In the genomic region with DNA sequence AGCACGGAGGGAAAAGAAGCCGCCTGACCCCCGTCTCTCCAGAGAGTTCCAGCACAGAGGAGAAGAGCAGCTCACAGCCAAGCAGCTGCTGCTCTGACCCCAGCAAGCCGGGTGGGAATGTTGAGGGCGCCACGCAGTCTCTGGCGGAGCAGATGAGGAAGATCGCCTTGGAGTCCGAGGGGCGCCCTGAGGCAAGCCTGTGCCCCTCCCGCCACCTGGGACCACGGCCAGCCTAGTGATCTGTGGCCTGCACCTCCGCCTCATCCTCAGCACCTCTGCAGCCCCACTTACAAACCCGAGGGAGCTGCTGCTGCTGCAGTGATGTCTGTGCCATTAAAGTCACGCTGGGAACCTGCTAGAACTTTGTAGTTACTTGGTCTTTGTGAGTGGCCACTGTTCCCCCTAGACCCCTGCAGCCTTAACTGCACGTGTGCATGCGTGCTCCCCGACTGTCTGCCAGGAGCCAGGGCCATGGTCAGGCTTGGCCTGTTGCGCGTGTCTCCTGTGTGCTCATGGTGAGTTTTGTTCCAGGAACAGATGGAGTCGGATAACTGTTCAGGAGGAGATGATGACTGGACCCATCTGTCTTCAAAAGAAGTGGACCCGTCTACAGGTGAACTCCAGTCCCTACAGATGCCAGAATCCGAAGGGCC, we compare ENCODE assay signal across 21 cellular contexts. TPM values are rescaled to one million over a fixed set of nuclear protein-coding genes. Genes with fewer than 3 reads are reported as not detected.
DNase-seq lines count a peak whose midpoint lies in the region; ATAC-seq, FAIRE-seq and TF ChIP-seq lines count a peak whose summit lies in the region.
"Had no signal": no experiment of that assay in that cellular context is flagged by ENCODE, and none has a peak within 500 bp of the region (broad histone marks: within the 10 kb centered on the region; RNA-seq: fewer than 3 reads in every experiment).

No MANE protein-coding gene starts in this region.

- peaks cover 4% of the 10 kb centered on the region; the same call in 1 of the 2 replicates for H4K20me1 ChIP-seq in K562 (replicated peaks; ENCODE audit: control insufficient read depth, insufficient read depth, low read length)

- H2AFZ ChIP-seq in K562 (ENCODE audit: low read depth, low read length) (no peak overlapping the region), mesenchymal stem cell (ENCODE audit: low read depth, low read length) (no peak overlapping the region)

- H2BK12ac ChIP-seq in mesenchymal stem cell (ENCODE audit: low read length in 2 of 2) = no peak overlapping the region

- no peak overlapping the region for H3K27ac ChIP-seq in CD4-positive, alpha-beta T cell (ENCODE audit: low read depth, low read length)
- H3K27ac ChIP-seq in K562 (ENCODE audit: extremely low read depth, low read depth, low read length) = no peak overlapping the region
- H3K27ac ChIP-seq in mesenchymal stem cell (ENCODE audit: low read length, poor library complexity, severe bottlenecking) = peak overlapping the region; percentile 44
- H3K27ac ChIP-seq in mesendoderm (ENCODE audit: low read depth, low read length) = no peak overlapping the region
- H3K27ac ChIP-seq: prostate gland, thyroid gland had no signal

- no peaks in the 10 kb centered on the region for H3K9me3 Mint-ChIP-seq in CD4-positive, alpha-beta T cell
- H3K9me3 Mint-ChIP-seq in Calu3 (ENCODE audit: low read depth, unreplicated experiment) = no peaks in the 10 kb centered on the region
- H3K9me3 Mint-ChIP-seq: T-helper 1 cell treated with Interleukin-12 subunit alpha and Interleukin-12 subunit beta and Interleukin-4 antibody, amounts not matched to agents 30 μg/mL and 1 μg/mL, for 36 hours had no signal

- H3K27me3 ChIP-seq in CD4-positive, alpha-beta T cell (ENCODE audit: control insufficient read depth, insufficient read depth, low read length) = no peaks in the 10 kb centered on the region
- no peaks in the 10 kb centered on the region for H3K27me3 ChIP-seq in K562 (ENCODE audit: control insufficient read depth in 2 of 2, insufficient read depth in 2 of 2, low read length in 2 of 2)
- H3K27me3 ChIP-seq in mesenchymal stem cell (ENCODE audit: control insufficient read depth in 1 of 2, insufficient read depth in 1 of 2, low read length in 2 of 2) = no peaks in the 10 kb centered on the region
- H3K27me3 ChIP-seq in mesendoderm (ENCODE audit: insufficient read depth, low read length, poor library complexity) = no peaks in the 10 kb centered on the region
- H3K27me3 ChIP-seq: dorsolateral prefrontal cortex, thyroid gland had no signal

- TF ChIP-seq POLR2A in K562 (conservative IDR thresholded peaks at IDR 0.05) = no peak

- H3K9ac ChIP-seq in K562 (ENCODE audit: insufficient read depth in 1 of 2, low read depth in 2 of 2, low read length in 2 of 2) (no peak overlapping the region), mesenchymal stem cell (ENCODE audit: low read length) (peak overlapping the region; percentile 48), mesendoderm (ENCODE audit: low read length) (no peak overlapping the region)

- POLR2A ChIA-PET in CD4-positive, alpha-beta T cell (lab: Charles Lee) = no interaction called here
- POLR2A ChIA-PET in K562 (lab: Yijun Ruan, JAX) = interaction anchor here (0.8 to 3.3 kb wide), 5 partner anchors 11 to 70 kb away, joined by 3 to 15 read pairs (median 4); partner anchors contain the start of gene SQSTM1

- TF ChIP-seq EP300 in K562 (IDR thresholded peaks at IDR 0.05; ENCODE audit: low read length) = no peak

- H3K14ac ChIP-seq in mesenchymal stem cell (ENCODE audit: low read length in 2 of 2) = no peak overlapping the region

- H3K4me2 ChIP-seq in K562 (ENCODE audit: insufficient read depth, low read length) (no peak overlapping the region), mesenchymal stem cell (ENCODE audit: low read length, poor library complexity, severe bottlenecking) (no peak overlapping the region), mesendoderm (ENCODE audit: low read length) (no peak overlapping the region)
- H3K4me2 ChIP-seq: smooth muscle cell had no signal

- no peak overlapping the region for H4K5ac ChIP-seq in mesendoderm (ENCODE audit: low read length)

- H3K4me3 Mint-ChIP-seq in CD4-positive, alpha-beta T cell = no peak overlapping the region
- peak overlapping the region; percentile 43 for H3K4me3 Mint-ChIP-seq in Calu3 (ENCODE audit: low read depth, unreplicated experiment)
- H3K4me3 Mint-ChIP-seq: T-helper 1 cell treated with Interleukin-12 subunit alpha and Interleukin-12 subunit beta and Interleukin-4 antibody, amounts not matched to agents 30 μg/mL and 1 μg/mL, for 36 hours; WTC11 had no signal

- no peak overlapping the region for H3K4ac ChIP-seq in mesenchymal stem cell (ENCODE audit: low read depth in 1 of 2, low read length in 2 of 2)
- H3K4ac ChIP-seq in mesendoderm (ENCODE audit: low read depth, low read length) = no peak overlapping the region

- H3K56ac ChIP-seq in mesendoderm (ENCODE audit: low read length) = no peak overlapping the region

- H4K91ac ChIP-seq in mesenchymal stem cell (ENCODE audit: low read length) = no peak overlapping the region

- CTCF ChIA-PET in CD4-positive, alpha-beta T cell (lab: Charles Lee) = interaction anchor here (1.7 kb wide), 1 partner anchor 31 kb away, joined by 5 read pairs; no protein-coding TSS in a partner anchor
- CTCF ChIA-PET in Calu3 (lab: Charles Lee) = interaction anchor here (0.7 to 1.2 kb wide), 2 partner anchors 11 to 69 kb away, joined by 3 read pairs; no protein-coding TSS in a partner anchor
- CTCF ChIA-PET in K562 (lab: Yijun Ruan, JAX; ENCODE audit: low intra/inter-chr PET ratio) = no interaction called here

- H3K36me3 ChIP-seq in K562 (ENCODE audit: control insufficient read depth, insufficient read depth, low read length) (peaks cover 81% of the 10 kb centered on the region), mesenchymal stem cell (ENCODE audit: control insufficient read depth in 1 of 2, insufficient read depth in 2 of 2, low read depth in 1 of 2, low read length in 2 of 2) (peaks cover 74 to 89% of the 10 kb centered on the region in 2 experiments), mesendoderm (ENCODE audit: control insufficient read depth, insufficient read depth, low read length) (peaks cover 22% of the 10 kb centered on the region)

- BruUV-seq in Calu3 (replicated peaks; lab: Mats Ljungman, UMichigan) (no TSS peak), K562 (replicated peaks; lab: Mats Ljungman, UMichigan) (no TSS peak)

- H3K4me3 ChIP-seq in K562 (no peak overlapping the region), mesenchymal stem cell (ENCODE audit: insufficient read depth in 1 of 2, low read depth in 1 of 2, low read length in 2 of 2) (peak overlapping the region in 1 of 2 experiments; percentile 10), mesendoderm (ENCODE audit: low read length) (no peak overlapping the region)
- H3K4me3 ChIP-seq: dorsolateral prefrontal cortex, prostate gland, smooth muscle cell, thyroid gland had no signal

- no peak for TF ChIP-seq RAD21 in K562 (CRISPR knock-in tag; conservative IDR thresholded peaks at IDR 0.05 in 1 of 2, IDR thresholded peaks at IDR 0.05 in 1 of 2)

- no peak for ATAC-seq in CD4-positive, alpha-beta T cell (ENCODE audit: poor library complexity)
- no peak for ATAC-seq in K562
- no peak for ATAC-seq in GM21619 (IDR thresholded peaks at IDR 0.05; ENCODE audit: unreplicated experiment)
- ATAC-seq in HG02642 (IDR thresholded peaks at IDR 0.05; ENCODE audit: poor library complexity, unreplicated experiment) = no peak
- ATAC-seq: WTC11 had no signal

- 98% methylated on average over 20 of the region's 23 CpGs for WGBS in K562 (ENCODE audit: insufficient coverage, low coverage, missing lambda C conversion rate)
- WGBS in mesenchymal stem cell = 95% methylated on average over 23 of the region's 23 CpGs
- no CpG with 5 or more reads among the region's 23 CpGs for WGBS in mesendoderm (ENCODE audit: extremely low coverage, insufficient coverage, low lambda C conversion rate)

- H3K9me1 ChIP-seq in K562 (ENCODE audit: control insufficient read depth, insufficient read depth, low read length) = no peaks in the 10 kb centered on the region

- no peak for TF ChIP-seq CTCF in CD4-positive, alpha-beta T cell (IDR thresholded peaks at IDR 0.05)
- TF ChIP-seq CTCF in Calu3 (IDR thresholded peaks at IDR 0.05; ENCODE audit: unreplicated experiment) (no peak), K562 (IDR thresholded peaks at IDR 0.05 in 2 of 3, conservative IDR thresholded peaks at IDR 0.05 in 1 of 3; ENCODE audit: insufficient read depth in 2 of 3, low read depth in 1 of 3, low read length in 3 of 3) (no peak)

- no peaks in the 10 kb centered on the region; the same call in 2 of the 3 replicates for H3K79me2 ChIP-seq in K562 (ENCODE audit: control insufficient read depth, insufficient read depth, low read length)
- H3K79me2 ChIP-seq in mesendoderm (ENCODE audit: control insufficient read depth, insufficient read depth, low read length) = no peaks in the 10 kb centered on the region

- H4K8ac ChIP-seq in mesenchymal stem cell (ENCODE audit: low read length) = no peak overlapping the region
- no peak overlapping the region for H4K8ac ChIP-seq in mesendoderm (ENCODE audit: low read depth, low read length)

- H2BK15ac ChIP-seq in mesenchymal stem cell (ENCODE audit: low read depth, poor library complexity, severe bottlenecking) = no peak overlapping the region
- no peak overlapping the region for H2BK15ac ChIP-seq in mesendoderm (replicated peaks; ENCODE audit: low read depth)

- in situ Hi-C loops in K562 (cut with MboI) = no loop called here

- H3K18ac ChIP-seq in mesenchymal stem cell (ENCODE audit: low read depth in 1 of 2, low read length in 2 of 2) (no peak overlapping the region), mesendoderm (ENCODE audit: low read length) (no peak overlapping the region)

- peaks cover 19% of the 10 kb centered on the region for H3K4me1 Mint-ChIP-seq in CD4-positive, alpha-beta T cell (ENCODE audit: low read depth)
- H3K4me1 Mint-ChIP-seq in Calu3 (ENCODE audit: low read depth, unreplicated experiment) = peaks cover 63% of the 10 kb centered on the region

- no peak overlapping the region for H2BK120ac ChIP-seq in mesenchymal stem cell (ENCODE audit: low read depth, low read length)
- no peak overlapping the region for H2BK120ac ChIP-seq in mesendoderm (ENCODE audit: low read depth, low read length)

- H3K4me1 ChIP-seq in K562 (replicated peaks in 1 of 2; ENCODE audit: control insufficient read depth in 2 of 2, insufficient read depth in 2 of 2, low read length in 2 of 2) (peaks cover 0 to 19% of the 10 kb centered on the region in 2 experiments; a peak in 3 of 5 replicates), mesenchymal stem cell (ENCODE audit: control insufficient read depth, insufficient read depth, low read depth, low read length) (peaks cover 32% of the 10 kb centered on the region), mesendoderm (ENCODE audit: control insufficient read depth, low read depth, low read length) (no peaks in the 10 kb centered on the region)
- H3K4me1 ChIP-seq: prostate gland had no signal

- no peak overlapping the region for H2BK5ac ChIP-seq in mesenchymal stem cell (ENCODE audit: low read depth, low read length, poor library complexity, severe bottlenecking)
- no peak overlapping the region for H2BK5ac ChIP-seq in mesendoderm (ENCODE audit: low read length)

- peaks cover 18% of the 10 kb centered on the region for H3K79me1 ChIP-seq in mesenchymal stem cell (replicated peaks; ENCODE audit: low read length, poor library complexity, severe bottlenecking)
- no peaks in the 10 kb centered on the region for H3K79me1 ChIP-seq in mesendoderm (ENCODE audit: low read length)

- H3K27me3 Mint-ChIP-seq in CD4-positive, alpha-beta T cell = no peaks in the 10 kb centered on the region
- H3K27me3 Mint-ChIP-seq in Calu3 (ENCODE audit: unreplicated experiment) = no peaks in the 10 kb centered on the region

- no peaks in the 10 kb centered on the region for H3K9me3 ChIP-seq in CD4-positive, alpha-beta T cell (ENCODE audit: control insufficient read depth, low read length)
- H3K9me3 ChIP-seq in K562 (replicated peaks; ENCODE audit: control insufficient read depth, insufficient read depth, low read depth, low read length) (no peaks in the 10 kb centered on the region), mesenchymal stem cell (ENCODE audit: control insufficient read depth, low read length) (no peaks in the 10 kb centered on the region)
- H3K9me3 ChIP-seq: prostate gland, thyroid gland had no signal

- peaks cover 89% of the 10 kb centered on the region for H3K36me3 Mint-ChIP-seq in CD4-positive, alpha-beta T cell (ENCODE audit: low read depth)
- peaks cover 96% of the 10 kb centered on the region for H3K36me3 Mint-ChIP-seq in Calu3 (ENCODE audit: insufficient read depth, unreplicated experiment)

- no peak for FAIRE-seq in K562 (lab: Jason Lieb, UNC)
- FAIRE-seq: frontal cortex had no signal

- H3K27ac Mint-ChIP-seq in CD4-positive, alpha-beta T cell = peak overlapping the region; percentile 42
- H3K27ac Mint-ChIP-seq in Calu3 (ENCODE audit: unreplicated experiment) = peak overlapping the region; percentile 60
- H3K27ac Mint-ChIP-seq: T-helper 1 cell treated with Interleukin-12 subunit alpha and Interleukin-12 subunit beta and Interleukin-4 antibody, amounts not matched to agents 30 μg/mL and 1 μg/mL, for 36 hours; WTC11 had no signal

- H3K23ac ChIP-seq in mesenchymal stem cell (ENCODE audit: low read length in 2 of 2) (no peak overlapping the region), mesendoderm (ENCODE audit: low read length) (no peak overlapping the region)

- intact Hi-C loops in CD4-positive, alpha-beta T cell (cut with DNase I, micrococcal nuclease) = no loop called here
- intact Hi-C loops in Calu3 (cut with micrococcal nuclease; ENCODE audit: unreplicated experiment) = no loop called here
- intact Hi-C loops in K562 (cut with micrococcal nuclease) = no loop called here

- DNase-seq in CD4-positive, alpha-beta T cell = no peak
- DNase-seq in Calu3 (no peak), K562 (ENCODE audit: extremely low read depth in 1 of 4, low spot score in 3 of 4) (no peak), mesenchymal stem cell (no peak), mesendoderm (no peak), NCI-H187 (lab: John Stamatoyannopoulos, UW) (no peak)
- DNase-seq: activated gamma-delta T cell treated with Interleukin-2 at 50 U/mL for 16 hours, AML-193, erythroblast, OCI-M1, thyroid gland had no signal

- H2AK5ac ChIP-seq in mesenchymal stem cell (ENCODE audit: low read length, severe bottlenecking) (no peak overlapping the region), mesendoderm (ENCODE audit: low read length) (no peak overlapping the region)

RNA-seq across cellular contexts. Expression of gene SQSTM1, which starts 12.5 kb away (rescaled TPM):
- 100 to 1,000 TPM; 260 to 267 TPM for total RNA-seq in CD4-positive, alpha-beta T cell
- total RNA-seq in Calu3 (2022) (1,023 and 1,145 TPM in 2 replicates), K562 (2014; rRNA removed) (148 and 236 TPM in 2 replicates), K562 (2014; rRNA removed; fragmentation: Illumina TruSeq; extraction: Trizol) (32.0 and 37.6 TPM in 2 replicates), K562 (2015; rRNA removed; fragmentation: Illumina TruSeq; extraction: Trizol) (107 and 109 TPM in 2 replicates), K562 (2021) (148 and 151 TPM in 2 replicates)
- total RNA-seq in K562 (2011; cell fraction: chromatin; rRNA removed; ENCODE audit: low replicate concordance) = 89.8 and 300 TPM in 2 replicates
- 389 and 414 TPM in 2 replicates for total RNA-seq in K562 (2011; cell fraction: nucleolus; rRNA removed)
- 172 and 183 TPM in 2 replicates for total RNA-seq in K562 (2011; cell fraction: nucleoplasm; rRNA removed)
- polyA plus RNA-seq in K562 (2011; rRNA removed) (44.8 and 45.2 TPM in 2 replicates), K562 (2014; fragmentation: Illumina TruSeq; extraction: Trizol) (75.0 and 79.8 TPM in 2 replicates), K562 (2014; fragmentation: Nextera tagmentation; extraction: Ambion mirVana) (1 to 10 TPM; 5.6 to 8.2 TPM), K562 (2014; rRNA removed) (64.0 and 70.7 TPM in 2 replicates)
- 47.2 and 77.9 TPM in 2 replicates for polyA plus RNA-seq in K562 (2011; cell fraction: cytosol; rRNA removed)
- 132 and 257 TPM in 2 replicates for polyA plus RNA-seq in K562 (2011; cell fraction: nucleus; rRNA removed)
- 159 and 567 TPM in 2 replicates for polyA plus RNA-seq in K562 (2012)
- 25.0 and 34.0 TPM in 2 replicates for polyA minus RNA-seq in K562 (2011; rRNA and poly(A)+ RNA removed)
- polyA minus RNA-seq in K562 (2011; cell fraction: cytosol; rRNA and poly(A)+ RNA removed) = 82.1 and 107 TPM in 2 replicates
- polyA minus RNA-seq in K562 (2011; cell fraction: nucleus; rRNA and poly(A)+ RNA removed) = 184 and 191 TPM in 2 replicates
- 544 TPM for polyA plus RNA-seq in mesenchymal stem cell (2013, experiment 1 of 2)
- polyA plus RNA-seq in mesenchymal stem cell (2013, experiment 2 of 2) = 553 TPM
- 52.0 TPM for polyA plus RNA-seq in mesendoderm (2013, experiment 1 of 2)
- polyA plus RNA-seq in mesendoderm (2013, experiment 2 of 2) = 62.0 TPM

RNA-seq across cellular contexts. Expression of gene MRNIP, which starts 25.4 kb away (rescaled TPM):
- total RNA-seq in CD4-positive, alpha-beta T cell = 10 to 100 TPM; 31.8 to 32.8 TPM
- total RNA-seq in Calu3 (2022) (41.5 and 47.1 TPM in 2 replicates), K562 (2014; rRNA removed) (16.8 and 22.7 TPM in 2 replicates), K562 (2014; rRNA removed; fragmentation: Illumina TruSeq; extraction: Trizol) (7.2 and 9.7 TPM in 2 replicates), K562 (2015; rRNA removed; fragmentation: Illumina TruSeq; extraction: Trizol) (10.4 and 12.2 TPM in 2 replicates), K562 (2021) (18.4 and 20.7 TPM in 2 replicates)
- total RNA-seq in K562 (2011; cell fraction: chromatin; rRNA removed; ENCODE audit: low replicate concordance) = 168 and 262 TPM in 2 replicates
- 113 and 114 TPM in 2 replicates for total RNA-seq in K562 (2011; cell fraction: nucleolus; rRNA removed)
- total RNA-seq in K562 (2011; cell fraction: nucleoplasm; rRNA removed) = 118 and 124 TPM in 2 replicates
- polyA plus RNA-seq in K562 (2011; rRNA removed) (25.6 and 35.4 TPM in 2 replicates), K562 (2014; fragmentation: Illumina TruSeq; extraction: Trizol) (18.0 and 18.5 TPM in 2 replicates), K562 (2014; fragmentation: Nextera tagmentation; extraction: Ambion mirVana) (1 to 10 TPM; 3.6 to 6.2 TPM), K562 (2014; rRNA removed) (39.0 and 42.7 TPM in 2 replicates)
- polyA plus RNA-seq in K562 (2011; cell fraction: cytosol; rRNA removed) = 18.4 and 20.1 TPM in 2 replicates
- 148 and 191 TPM in 2 replicates for polyA plus RNA-seq in K562 (2011; cell fraction: nucleus; rRNA removed)
- 18.9 and 21.4 TPM in 2 replicates for polyA plus RNA-seq in K562 (2012)
- 8.8 and 10.6 TPM in 2 replicates for polyA minus RNA-seq in K562 (2011; rRNA and poly(A)+ RNA removed)
- polyA minus RNA-seq in K562 (2011; cell fraction: cytosol; rRNA and poly(A)+ RNA removed) = 5.3 and 8.0 TPM in 2 replicates
- 21.1 and 26.9 TPM in 2 replicates for polyA minus RNA-seq in K562 (2011; cell fraction: nucleus; rRNA and poly(A)+ RNA removed)
- 9.7 TPM for polyA plus RNA-seq in mesenchymal stem cell (2013, experiment 1 of 2)
- polyA plus RNA-seq in mesenchymal stem cell (2013, experiment 2 of 2) = 10.7 TPM
- polyA plus RNA-seq in mesendoderm (2013, experiment 1 of 2) = 9.5 TPM
- 9.3 TPM for polyA plus RNA-seq in mesendoderm (2013, experiment 2 of 2)

RNA-seq across cellular contexts. Expression of gene MGAT4B, which starts 26.5 kb away (rescaled TPM):
- total RNA-seq in CD4-positive, alpha-beta T cell = 100 to 1,000 TPM; 141 to 145 TPM
- total RNA-seq in Calu3 (2022) (610 and 613 TPM in 2 replicates), K562 (2014; rRNA removed) (75.4 and 97.9 TPM in 2 replicates), K562 (2014; rRNA removed; fragmentation: Illumina TruSeq; extraction: Trizol) (53.9 and 64.8 TPM in 2 replicates), K562 (2015; rRNA removed; fragmentation: Illumina TruSeq; extraction: Trizol) (62.2 and 64.4 TPM in 2 replicates), K562 (2021) (120 and 133 TPM in 2 replicates)
- 133 and 442 TPM in 2 replicates for total RNA-seq in K562 (2011; cell fraction: chromatin; rRNA removed; ENCODE audit: low replicate concordance)
- total RNA-seq in K562 (2011; cell fraction: nucleolus; rRNA removed) = 330 and 396 TPM in 2 replicates
- total RNA-seq in K562 (2011; cell fraction: nucleoplasm; rRNA removed) = 200 and 206 TPM in 2 replicates
- polyA plus RNA-seq in K562 (2011; rRNA removed) (77.2 and 79.8 TPM in 2 replicates), K562 (2014; fragmentation: Illumina TruSeq; extraction: Trizol) (80.2 and 90.3 TPM in 2 replicates), K562 (2014; fragmentation: Nextera tagmentation; extraction: Ambion mirVana) (under 1 TPM; 0.34 to 0.37 TPM), K562 (2014; rRNA removed) (75.9 and 88.5 TPM in 2 replicates)
- polyA plus RNA-seq in K562 (2011; cell fraction: cytosol; rRNA removed) = 88.2 and 150 TPM in 2 replicates
- polyA plus RNA-seq in K562 (2011; cell fraction: nucleus; rRNA removed) = 249 and 384 TPM in 2 replicates
- 107 and 152 TPM in 2 replicates for polyA plus RNA-seq in K562 (2012)
- polyA minus RNA-seq in K562 (2011; rRNA and poly(A)+ RNA removed) = 44.9 and 70.3 TPM in 2 replicates
- 77.2 and 90.7 TPM in 2 replicates for polyA minus RNA-seq in K562 (2011; cell fraction: cytosol; rRNA and poly(A)+ RNA removed)
- polyA minus RNA-seq in K562 (2011; cell fraction: nucleus; rRNA and poly(A)+ RNA removed) = 113 and 122 TPM in 2 replicates
- 182 TPM for polyA plus RNA-seq in mesenchymal stem cell (2013, experiment 1 of 2)
- 176 TPM for polyA plus RNA-seq in mesenchymal stem cell (2013, experiment 2 of 2)
- polyA plus RNA-seq in mesendoderm (2013, experiment 1 of 2) = 35.2 TPM
- 37.9 TPM for polyA plus RNA-seq in mesendoderm (2013, experiment 2 of 2)

RNA-seq across cellular contexts. Expression of gene LTC4S, which starts 39.4 kb away (rescaled TPM):
- total RNA-seq in CD4-positive, alpha-beta T cell = 1 to 10 TPM; 3.6 to 4.2 TPM
- total RNA-seq in Calu3 (2022) = 2.2 and 4.9 TPM in 2 replicates
- total RNA-seq in K562 (2011; cell fraction: chromatin; rRNA removed; ENCODE audit: low replicate concordance) = 0.90 TPM in 1 of 2 replicates, not detected in the other
- 0.83 and 1.1 TPM in 2 replicates for total RNA-seq in K562 (2011; cell fraction: nucleolus; rRNA removed)
- total RNA-seq in K562 (2011; cell fraction: nucleoplasm; rRNA removed) = not detected in 2 replicates
- 0.77 TPM in 1 of 2 replicates, not detected in the other for total RNA-seq in K562 (2014; rRNA removed)
- not detected in 2 replicates for total RNA-seq in K562 (2014; rRNA removed; fragmentation: Illumina TruSeq; extraction: Trizol)
- total RNA-seq in K562 (2015; rRNA removed; fragmentation: Illumina TruSeq; extraction: Trizol) = not detected in 2 replicates
- 0.51 and 0.75 TPM in 2 replicates for total RNA-seq in K562 (2021)
- polyA plus RNA-seq in K562 (2011; rRNA removed) = not detected in 2 replicates
- not detected in 2 replicates for polyA plus RNA-seq in K562 (2011; cell fraction: cytosol; rRNA removed)
- 0.65 and 0.75 TPM in 2 replicates for polyA plus RNA-seq in K562 (2011; cell fraction: nucleus; rRNA removed)
- polyA plus RNA-seq in K562 (2012) = 0.47 TPM in 1 of 2 replicates, not detected in the other
- polyA plus RNA-seq in K562 (2014; fragmentation: Illumina TruSeq; extraction: Trizol) = not detected in 2 replicates
- polyA plus RNA-seq in K562 (2014; fragmentation: Nextera tagmentation; extraction: Ambion mirVana) = not detected
- 0.17 TPM in 1 of 2 replicates, not detected in the other for polyA plus RNA-seq in K562 (2014; rRNA removed)
- not detected in 2 replicates for polyA minus RNA-seq in K562 (2011; rRNA and poly(A)+ RNA removed)
- polyA minus RNA-seq in K562 (2011; cell fraction: cytosol; rRNA and poly(A)+ RNA removed) = not detected in 2 replicates
- polyA minus RNA-seq in K562 (2011; cell fraction: nucleus; rRNA and poly(A)+ RNA removed) = not detected in 2 replicates
- 0.22 TPM for polyA plus RNA-seq in mesenchymal stem cell (2013, experiment 1 of 2)
- 0.29 TPM for polyA plus RNA-seq in mesenchymal stem cell (2013, experiment 2 of 2)
- 0.45 TPM for polyA plus RNA-seq in mesendoderm (2013, experiment 1 of 2)
- polyA plus RNA-seq in mesendoderm (2013, experiment 2 of 2) = 0.42 TPM
- total RNA-seq: HT-29, LHCN-M2, smooth muscle cell had no signal
- polyA plus RNA-seq: smooth muscle cell had no signal
